22 cellular contexts compared by ENCODE assay signal in genomic region chr7:138352570-138353461, GRCh38.
DNase-seq lines count a peak whose midpoint lies in the region; ATAC-seq and TF ChIP-seq lines count a peak whose summit lies in the region.
"Had no signal": no experiment of that assay in that cellular context is flagged by ENCODE, and none has a peak within 500 bp of the region (broad histone marks: within the 10 kb centered on the region; RNA-seq: fewer than 3 reads in every experiment).

No MANE protein-coding gene starts in this region.

- CTCF ChIA-PET in WTC11 (lab: Charles Lee), result no interaction called here

- H3K4me3 Mint-ChIP-seq in WTC11, result no peak overlapping the region
- H3K4me3 Mint-ChIP-seq: B cell; effector memory CD8-positive, alpha-beta T cell; naive thymus-derived CD4-positive, alpha-beta T cell; stimulated activated naive CD8-positive, alpha-beta T cell treated with anti-CD3 and anti-CD28 coated beads, Interleukin-15, Interleukin-2, amounts not matched to agents 100 ng/mL and 50 ng/mL, for 24 hours had no signal

- H3K27ac Mint-ChIP-seq in WTC11, result no peak overlapping the region
- H3K27ac Mint-ChIP-seq: B cell; effector memory CD8-positive, alpha-beta T cell; naive thymus-derived CD4-positive, alpha-beta T cell; stimulated activated naive CD8-positive, alpha-beta T cell treated with anti-CD3 and anti-CD28 coated beads, Interleukin-15, Interleukin-2, amounts not matched to agents 100 ng/mL and 50 ng/mL, for 24 hours had no signal

- H3K27me3 Mint-ChIP-seq in WTC11 (ENCODE audit: low read depth), result peaks cover 5% of the 10 kb centered on the region; the same call in 1 of the 2 replicates
- H3K27me3 Mint-ChIP-seq: B cell; effector memory CD8-positive, alpha-beta T cell; naive thymus-derived CD4-positive, alpha-beta T cell; stimulated activated naive CD8-positive, alpha-beta T cell treated with anti-CD3 and anti-CD28 coated beads, Interleukin-15, Interleukin-2, amounts not matched to agents 100 ng/mL and 50 ng/mL, for 24 hours had no signal

- peak; percentile 51; the same call in 1 of the 2 replicates for ATAC-seq in WTC11
- ATAC-seq: effector memory CD8-positive, alpha-beta T cell; GM12878; heart right ventricle; naive thymus-derived CD4-positive, alpha-beta T cell had no signal

- POLR2A ChIA-PET in WTC11 (lab: Charles Lee), result interaction anchor here (0.7 kb wide), 1 partner anchor 120 kb away, joined by 3 read pairs; no protein-coding TSS in a partner anchor

- DNase-seq in SIG-M5 treated with dmso at 0.1 percent for 504 hours (lab: John Stamatoyannopoulos, UW; ENCODE audit: unreplicated experiment), result peak; percentile 40
- no peak for DNase-seq in SIG-M5 (lab: John Stamatoyannopoulos, UW)
- DNase-seq in WTC11 (ENCODE audit: low spot score), result no peak
- DNase-seq in inferior parietal cortex (ENCODE audit: extremely low spot score), result peak; percentile 45
- DNase-seq in retina, result no peak
- no peak for DNase-seq in amniotic stem cell (lab: John Stamatoyannopoulos, UW)
- no peak for DNase-seq in activated T-cell treated with anti-CD3 and anti-CD28 coated beads, Interleukin-2, amount 50 U/mL, for 1 hour
- DNase-seq in mucosa of gallbladder (ENCODE audit: low spot score), result no peak
- DNase-seq: activated gamma-delta T cell treated with Interleukin-2 at 50 U/mL for 16 hours; Calu3; effector memory CD8-positive, alpha-beta T cell; GDM1; heart right ventricle; kidney; naive thymus-derived CD4-positive, alpha-beta T cell; NCI-H1092; NCI-H2029; stimulated activated CD4-positive, alpha-beta T cell treated with anti-CD3 and anti-CD28 coated beads, Interleukin-1b, Interleukin-23, amount 100 ng/mL, for 48 hours; SW 1271 had no signal

- peaks cover 21% of the 10 kb centered on the region for H3K36me3 Mint-ChIP-seq in WTC11

- peaks cover 6% of the 10 kb centered on the region; the same call in 1 of the 2 replicates for H3K4me1 Mint-ChIP-seq in WTC11
- H3K4me1 Mint-ChIP-seq: B cell; naive thymus-derived CD4-positive, alpha-beta T cell had no signal

- no peak for TF ChIP-seq CTCF in WTC11 (IDR thresholded peaks at IDR 0.05)

- H3K9me3 Mint-ChIP-seq in WTC11, result peaks cover 20% of the 10 kb centered on the region

TF ChIP-seq in WTC11, 78 proteins besides CTCF, POLR2A, EP300 and RAD21:
- TF ChIP-seq GABPB1 (CRISPR knock-in tag; IDR thresholded peaks at IDR 0.05) (peak; percentile 97), GRHL2 (CRISPR knock-in tag; IDR thresholded peaks at IDR 0.05; ENCODE audit: insufficient replicate concordance, severe bottlenecking) (no peak)

Comparison
In these comparisons a context has a peak if more than half of its experiments do, and no peak if none do; other contexts are left out.
1. DNase-seq: peak in SIG-M5 treated with dmso at 0.1 percent for 504 hours (single experiment) and inferior parietal cortex (single experiment); none in SIG-M5 (single experiment), WTC11 (single experiment), retina (single experiment), amniotic stem cell (single experiment), activated T-cell treated with anti-CD3 and anti-CD28 coated beads, Interleukin-2, amount 50 U/mL, for 1 hour (single experiment) and mucosa of gallbladder (single experiment).